Comparison of ENCODE assay signal across 9 cellular contexts in genomic region chr17:49194297-49194607, GRCh38. TPM values are rescaled to one million over a fixed set of nuclear protein-coding genes. Genes with fewer than 3 reads are reported as not detected.
DNase-seq lines count a peak whose midpoint lies in the region; ATAC-seq, FAIRE-seq and TF ChIP-seq lines count a peak whose summit lies in the region.
"Had no signal": no experiment of that assay in that cellular context is flagged by ENCODE, and none has a peak within 500 bp of the region (broad histone marks: within the 10 kb centered on the region; RNA-seq: fewer than 3 reads in every experiment).

No MANE protein-coding gene starts in this region.

- FAIRE-seq in K562 (lab: Jason Lieb, UNC), result no peak

- TF ChIP-seq POLR2A in K562 (conservative IDR thresholded peaks at IDR 0.05), result no peak

- H3K9me1 ChIP-seq in K562 (ENCODE audit: control insufficient read depth, insufficient read depth, low read length), result no peaks in the 10 kb centered on the region

- peak overlapping the region; percentile 94 for H3K4me2 ChIP-seq in K562 (ENCODE audit: insufficient read depth, low read length)

- no peaks in the 10 kb centered on the region for H3K9me3 Mint-ChIP-seq in stimulated activated naive CD8-positive, alpha-beta T cell treated with anti-CD3 and anti-CD28 coated beads, Interleukin-15, Interleukin-2, amounts not matched to agents 100 ng/mL and 50 ng/mL, for 24 hours
- no peaks in the 10 kb centered on the region for H3K9me3 Mint-ChIP-seq in natural killer cell

- H3K36me3 ChIP-seq in K562 (ENCODE audit: control insufficient read depth, insufficient read depth, low read length), result no peaks in the 10 kb centered on the region
- H3K36me3 ChIP-seq in heart right ventricle, result no peaks in the 10 kb centered on the region
- H3K36me3 ChIP-seq: left ventricle myocardium inferior had no signal

- in situ Hi-C loops in K562 (cut with MboI), result no loop called here

- H3K4me3 ChIP-seq in K562 (no peak overlapping the region), heart right ventricle (no peak overlapping the region)

- H3K27me3 Mint-ChIP-seq in stimulated activated naive CD8-positive, alpha-beta T cell treated with anti-CD3 and anti-CD28 coated beads, Interleukin-15, Interleukin-2, amounts not matched to agents 100 ng/mL and 50 ng/mL, for 24 hours, result no peaks in the 10 kb centered on the region
- peaks cover 0 to 2% of the 10 kb centered on the region in 2 donors for H3K27me3 Mint-ChIP-seq in natural killer cell (ENCODE audit: low read depth in 2 of 2)

- POLR2A ChIA-PET in K562 (lab: Yijun Ruan, JAX), result interaction anchor here (0.6 to 1.0 kb wide), 6 partner anchors 8 to 206 kb away, joined by 3 to 7 read pairs (median 4); no protein-coding TSS in a partner anchor

- intact Hi-C loops in K562 (cut with micrococcal nuclease) (loop anchor here (5.0 kb wide), 2 partner anchors 33 to 302 kb away; partner anchors contain the start of gene ATP5MC1), natural killer cell (cut with micrococcal nuclease) (no loop called here), heart right ventricle (cut with DNase I) (loop anchor here in 4 of 10 donors (5.0 kb wide), 1 partner anchor 33 kb away; no protein-coding TSS in a partner anchor)

- peak overlapping the region; percentile 99 for H2AFZ ChIP-seq in K562 (ENCODE audit: low read depth, low read length)

- ATAC-seq in stimulated activated naive CD8-positive, alpha-beta T cell treated with anti-CD3 and anti-CD28 coated beads, Interleukin-15, Interleukin-2, amounts not matched to agents 100 U/mL and 50 U/mL, for 24 hours, result no peak
- no peak for ATAC-seq in K562
- no peak for ATAC-seq in natural killer cell
- no peak for ATAC-seq in heart right ventricle

- H3K79me2 ChIP-seq in K562 (ENCODE audit: control insufficient read depth, insufficient read depth, low read length), result no peaks in the 10 kb centered on the region

- H3K27ac ChIP-seq in K562 (ENCODE audit: extremely low read depth, low read depth, low read length), result no peak overlapping the region
- H3K27ac ChIP-seq in heart right ventricle, result peak overlapping the region in 1 of 10 donors; percentile 27

- DNase-seq in stimulated activated naive CD8-positive, alpha-beta T cell treated with anti-CD3 and anti-CD28 coated beads, Interleukin-15, Interleukin-2, amounts not matched to agents 100 U/mL and 50 U/mL, for 24 hours, result no peak
- DNase-seq in K562 (ENCODE audit: extremely low read depth in 1 of 4, low spot score in 3 of 4) (no peak), natural killer cell (no peak), heart right ventricle (no peak), NCI-H1417 treated with DMSO at 0.1 percent for 48 hours (lab: John Stamatoyannopoulos, UW) (no peak), NCI-H1417 (lab: John Stamatoyannopoulos, UW) (no peak), NCI-H510A treated with DMSO at 0.1 percent for 48 hours (lab: John Stamatoyannopoulos, UW) (no peak)
- DNase-seq: left ventricle myocardium inferior had no signal

- H3K9ac ChIP-seq in K562 (ENCODE audit: insufficient read depth in 1 of 2, low read depth in 2 of 2, low read length in 2 of 2), result no peak overlapping the region

- no peak overlapping the region for H3K27ac Mint-ChIP-seq in stimulated activated naive CD8-positive, alpha-beta T cell treated with anti-CD3 and anti-CD28 coated beads, Interleukin-15, Interleukin-2, amounts not matched to agents 100 ng/mL and 50 ng/mL, for 24 hours
- H3K27ac Mint-ChIP-seq in natural killer cell, result peak overlapping the region; percentile 66 to 100

- H3K27me3 ChIP-seq in K562 (ENCODE audit: control insufficient read depth in 2 of 2, insufficient read depth in 2 of 2, low read length in 2 of 2), result no peaks in the 10 kb centered on the region
- H3K27me3 ChIP-seq in heart right ventricle, result no peaks in the 10 kb centered on the region

- TF ChIP-seq CTCF in K562 (IDR thresholded peaks at IDR 0.05 in 2 of 3, conservative IDR thresholded peaks at IDR 0.05 in 1 of 3; ENCODE audit: insufficient read depth in 2 of 3, low read depth in 1 of 3, low read length in 3 of 3) (no peak), natural killer cell (IDR thresholded peaks at IDR 0.05) (no peak), heart right ventricle (IDR thresholded peaks at IDR 0.05) (no peak)

- WGBS in K562 (ENCODE audit: insufficient coverage, low coverage, missing lambda C conversion rate), result 7% methylated on average over 3 of the region's 3 CpGs
- 65 to 67% methylated on average over 3 of the region's 3 CpGs for WGBS in heart right ventricle, 2 donors

- peaks cover 56% of the 10 kb centered on the region for H3K4me1 Mint-ChIP-seq in stimulated activated naive CD8-positive, alpha-beta T cell treated with anti-CD3 and anti-CD28 coated beads, Interleukin-15, Interleukin-2, amounts not matched to agents 100 ng/mL and 50 ng/mL, for 24 hours (ENCODE audit: low read depth)
- H3K4me1 Mint-ChIP-seq in natural killer cell, result peaks cover 32 to 40% of the 10 kb centered on the region in 2 donors

- CTCF ChIA-PET in K562 (lab: Yijun Ruan, JAX; ENCODE audit: low intra/inter-chr PET ratio), result no interaction called here

- TF ChIP-seq RAD21 in K562 (CRISPR knock-in tag; conservative IDR thresholded peaks at IDR 0.05 in 1 of 2, IDR thresholded peaks at IDR 0.05 in 1 of 2), result no peak

- H3K4me1 ChIP-seq in K562 (replicated peaks in 1 of 2; ENCODE audit: control insufficient read depth in 2 of 2, insufficient read depth in 2 of 2, low read length in 2 of 2) (peaks cover 7 to 9% of the 10 kb centered on the region in 2 experiments; a peak in 3 of 5 replicates), heart right ventricle (peaks cover 0 to 22% (median 10%) of the 10 kb centered on the region in 9 donors)

- peak overlapping the region; percentile 87 for H3K4me3 Mint-ChIP-seq in stimulated activated naive CD8-positive, alpha-beta T cell treated with anti-CD3 and anti-CD28 coated beads, Interleukin-15, Interleukin-2, amounts not matched to agents 100 ng/mL and 50 ng/mL, for 24 hours
- peak overlapping the region; percentile 68 for H3K4me3 Mint-ChIP-seq in natural killer cell

- no peaks in the 10 kb centered on the region for H4K20me1 ChIP-seq in K562 (replicated peaks; ENCODE audit: control insufficient read depth, insufficient read depth, low read length)

- H3K9me3 ChIP-seq in K562 (replicated peaks; ENCODE audit: control insufficient read depth, insufficient read depth, low read depth, low read length), result no peaks in the 10 kb centered on the region
- no peaks in the 10 kb centered on the region for H3K9me3 ChIP-seq in heart right ventricle
- H3K9me3 ChIP-seq: left ventricle myocardium inferior had no signal

- BruUV-seq in K562 (replicated peaks; lab: Mats Ljungman, UMichigan), result no TSS peak

- TF ChIP-seq EP300 in K562 (IDR thresholded peaks at IDR 0.05; ENCODE audit: low read length), result no peak

- H3K36me3 Mint-ChIP-seq in stimulated activated naive CD8-positive, alpha-beta T cell treated with anti-CD3 and anti-CD28 coated beads, Interleukin-15, Interleukin-2, amounts not matched to agents 100 ng/mL and 50 ng/mL, for 24 hours (ENCODE audit: low read depth), result no peaks in the 10 kb centered on the region
- no peaks in the 10 kb centered on the region for H3K36me3 Mint-ChIP-seq in natural killer cell

RNA-seq across cellular contexts. Expression of gene GNGT2, which starts 16.1 kb away (rescaled TPM):
- total RNA-seq in K562 (2011; cell fraction: chromatin; rRNA removed; ENCODE audit: low replicate concordance), result not detected in 2 replicates
- total RNA-seq in K562 (2011; cell fraction: nucleolus; rRNA removed), result not detected in 2 replicates
- total RNA-seq in K562 (2011; cell fraction: nucleoplasm; rRNA removed), result not detected in 2 replicates
- total RNA-seq in K562 (2014; rRNA removed) (not detected in 2 replicates), K562 (2014; rRNA removed; fragmentation: Illumina TruSeq; extraction: Trizol) (not detected in 2 replicates), K562 (2015; rRNA removed; fragmentation: Illumina TruSeq; extraction: Trizol) (not detected in 2 replicates), K562 (2021) (not detected in 2 replicates), natural killer cell (10 to 100 TPM; 35.8 to 41.6 (median 39.4) TPM), heart right ventricle (1 to 10 TPM in 5 of 10 donors, under 1 TPM in 4, not detected in 1; 0.32 to 2.6 (median 1.3) TPM)
- polyA plus RNA-seq in K562 (2011; rRNA removed) (not detected in 2 replicates), K562 (2014; fragmentation: Illumina TruSeq; extraction: Trizol) (not detected in 2 replicates), K562 (2014; fragmentation: Nextera tagmentation; extraction: Ambion mirVana) (not detected), K562 (2014; rRNA removed) (not detected in 2 replicates), heart right ventricle (1 to 10 TPM; 2.7 to 4.6 TPM)
- polyA plus RNA-seq in K562 (2011; cell fraction: cytosol; rRNA removed), result not detected in 2 replicates
- polyA plus RNA-seq in K562 (2011; cell fraction: nucleus; rRNA removed), result not detected in 2 replicates
- not detected in 2 replicates for polyA plus RNA-seq in K562 (2012)
- not detected in 2 replicates for polyA minus RNA-seq in K562 (2011; rRNA and poly(A)+ RNA removed)
- not detected in 2 replicates for polyA minus RNA-seq in K562 (2011; cell fraction: cytosol; rRNA and poly(A)+ RNA removed)
- not detected in 2 replicates for polyA minus RNA-seq in K562 (2011; cell fraction: nucleus; rRNA and poly(A)+ RNA removed)

RNA-seq across cellular contexts. Expression of gene ABI3, which starts 16.3 kb away (rescaled TPM):
- total RNA-seq in K562 (2011; cell fraction: chromatin; rRNA removed; ENCODE audit: low replicate concordance), result not detected in 2 replicates
- total RNA-seq in K562 (2011; cell fraction: nucleolus; rRNA removed), result not detected in 2 replicates
- total RNA-seq in K562 (2011; cell fraction: nucleoplasm; rRNA removed), result not detected in 2 replicates
- not detected in 2 replicates for total RNA-seq in K562 (2014; rRNA removed)
- total RNA-seq in K562 (2014; rRNA removed; fragmentation: Illumina TruSeq; extraction: Trizol), result not detected in 2 replicates
- not detected in 2 replicates for total RNA-seq in K562 (2015; rRNA removed; fragmentation: Illumina TruSeq; extraction: Trizol)
- 0.09 TPM in 1 of 2 replicates, not detected in the other for total RNA-seq in K562 (2021)
- not detected in 2 replicates for polyA plus RNA-seq in K562 (2011; rRNA removed)
- polyA plus RNA-seq in K562 (2011; cell fraction: cytosol; rRNA removed), result not detected in 2 replicates
- polyA plus RNA-seq in K562 (2011; cell fraction: nucleus; rRNA removed), result not detected in 2 replicates
- not detected in 2 replicates for polyA plus RNA-seq in K562 (2012)
- not detected in 2 replicates for polyA plus RNA-seq in K562 (2014; fragmentation: Illumina TruSeq; extraction: Trizol)
- polyA plus RNA-seq in K562 (2014; fragmentation: Nextera tagmentation; extraction: Ambion mirVana), result not detected
- polyA plus RNA-seq in K562 (2014; rRNA removed), result not detected in 2 replicates
- not detected in 2 replicates for polyA minus RNA-seq in K562 (2011; rRNA and poly(A)+ RNA removed)
- polyA minus RNA-seq in K562 (2011; cell fraction: cytosol; rRNA and poly(A)+ RNA removed), result not detected in 2 replicates
- polyA minus RNA-seq in K562 (2011; cell fraction: nucleus; rRNA and poly(A)+ RNA removed), result not detected in 2 replicates
- 100 to 1,000 TPM in 2 of 3 donors, 10 to 100 TPM in 1; 82.9 to 131 (median 101) TPM for total RNA-seq in natural killer cell
- total RNA-seq in heart right ventricle, result 10 to 100 TPM in 1 of 10 donors, 1 to 10 TPM in 9; 2.3 to 10.8 (median 4.8) TPM
- 10 to 100 TPM in 1 of 2 donors, 1 to 10 TPM in 1; 6.2 to 10.3 TPM for polyA plus RNA-seq in heart right ventricle

RNA-seq across cellular contexts. Expression of gene PHOSPHO1, which starts 36.3 kb away (rescaled TPM):
- not detected in 2 replicates for total RNA-seq in K562 (2011; cell fraction: chromatin; rRNA removed; ENCODE audit: low replicate concordance)
- 0.17 TPM in 1 of 2 replicates, not detected in the other for total RNA-seq in K562 (2011; cell fraction: nucleolus; rRNA removed)
- total RNA-seq in K562 (2011; cell fraction: nucleoplasm; rRNA removed), result not detected in 2 replicates
- total RNA-seq in K562 (2014; rRNA removed), result 0.16 TPM in 1 of 2 replicates, not detected in the other
- total RNA-seq in K562 (2014; rRNA removed; fragmentation: Illumina TruSeq; extraction: Trizol), result not detected in 2 replicates
- 0.07 TPM in 1 of 2 replicates, not detected in the other for total RNA-seq in K562 (2015; rRNA removed; fragmentation: Illumina TruSeq; extraction: Trizol)
- total RNA-seq in K562 (2021), result 0.13 TPM in 1 of 2 replicates, not detected in the other
- polyA plus RNA-seq in K562 (2011; rRNA removed), result 0.06 TPM in 1 of 2 replicates, not detected in the other
- polyA plus RNA-seq in K562 (2011; cell fraction: cytosol; rRNA removed), result 0.21 TPM in 1 of 2 replicates, not detected in the other
- 0.09 TPM in 1 of 2 replicates, not detected in the other for polyA plus RNA-seq in K562 (2011; cell fraction: nucleus; rRNA removed)
- 0.09 and 0.54 TPM in 2 replicates for polyA plus RNA-seq in K562 (2012)
- polyA plus RNA-seq in K562 (2014; fragmentation: Illumina TruSeq; extraction: Trizol), result not detected in 2 replicates
- not detected for polyA plus RNA-seq in K562 (2014; fragmentation: Nextera tagmentation; extraction: Ambion mirVana)
- polyA plus RNA-seq in K562 (2014; rRNA removed), result not detected in 2 replicates
- polyA minus RNA-seq in K562 (2011; rRNA and poly(A)+ RNA removed), result not detected in 2 replicates
- polyA minus RNA-seq in K562 (2011; cell fraction: cytosol; rRNA and poly(A)+ RNA removed), result not detected in 2 replicates
- not detected in 2 replicates for polyA minus RNA-seq in K562 (2011; cell fraction: nucleus; rRNA and poly(A)+ RNA removed)
- 1 to 10 TPM in 1 of 3 donors, not detected in 2; 1.7 TPM for total RNA-seq in natural killer cell
- total RNA-seq in heart right ventricle, result 1 to 10 TPM in 4 of 10 donors, under 1 TPM in 6; 0.14 to 1.9 (median 0.49) TPM
- polyA plus RNA-seq in heart right ventricle, result 1 to 10 TPM in 1 of 2 donors, under 1 TPM in 1; 0.52 to 1.1 TPM

Comparison
In these comparisons a context has a peak if more than half of its experiments do, and no peak if none do; other contexts are left out.
1. RNA of gene GNGT2, which starts 16.1 kb away (total RNA-seq): 35.8 to 41.6 TPM in natural killer cell; 0.32 to 2.6 TPM in heart right ventricle and not detected in K562; every median in the first group is over 10 times any median in the second.
2. RNA of gene ABI3, which starts 16.3 kb away (total RNA-seq): 82.9 to 131 TPM in natural killer cell; 2.3 to 10.8 TPM in heart right ventricle and 0.09 TPM in K562; every median in the first group is over 4 times any median in the second.